Comparison of ENCODE assay signal across 9 cellular contexts in the genomic region with DNA sequence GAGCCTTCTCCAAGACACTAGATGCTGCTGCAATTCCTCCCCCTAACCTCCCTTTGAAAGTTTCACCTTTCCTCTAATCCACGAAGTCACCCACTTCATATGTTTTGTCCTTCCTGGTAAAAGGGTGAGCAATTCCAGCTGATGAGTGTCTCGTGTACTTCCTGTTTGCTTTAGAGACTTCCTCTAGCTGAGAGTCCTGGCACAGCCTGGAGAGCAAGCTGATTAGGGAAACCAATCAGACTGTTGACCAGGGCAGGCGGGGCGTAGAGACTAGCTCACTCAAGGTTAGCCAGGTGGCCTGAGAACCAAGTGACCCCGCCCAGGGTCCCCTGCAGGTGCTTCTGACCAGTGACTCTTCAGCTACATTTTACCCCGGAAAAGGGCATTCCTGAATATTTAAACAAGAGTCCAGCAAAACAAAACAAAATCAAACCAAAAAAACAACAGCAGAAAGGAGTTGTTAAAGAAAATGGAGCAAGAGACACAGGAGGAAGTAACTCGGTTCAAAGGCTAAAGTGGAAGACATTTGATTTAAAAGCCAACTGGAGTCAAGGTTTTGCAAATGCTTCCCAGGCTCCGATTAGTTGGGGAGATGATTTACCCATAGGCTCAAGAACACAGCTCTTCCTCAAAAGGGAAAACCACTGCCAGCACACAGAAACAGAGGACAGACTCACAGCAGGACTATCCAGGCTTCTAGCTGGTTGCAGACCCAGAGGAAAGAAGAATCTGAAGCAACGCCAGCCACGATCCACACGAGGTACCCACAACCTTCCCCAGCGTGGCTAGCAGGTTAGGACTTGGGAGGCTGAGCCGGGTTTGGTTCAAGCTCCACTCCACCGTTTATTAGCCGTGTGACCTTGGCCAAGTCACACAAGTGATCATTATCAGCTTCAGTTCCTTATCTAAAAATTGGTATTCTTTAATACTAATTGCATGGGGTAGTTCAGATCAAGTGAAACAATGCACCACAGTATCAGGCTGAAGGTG. TPM values are rescaled to one million over a fixed set of nuclear protein-coding genes. Genes with fewer than 3 reads are reported as not detected.
DNase-seq lines count a peak whose midpoint lies in the region; ATAC-seq and TF ChIP-seq lines count a peak whose summit lies in the region.
"Had no signal": no experiment of that assay in that cellular context is flagged by ENCODE, and none has a peak within 500 bp of the region (broad histone marks: within the 10 kb centered on the region; RNA-seq: fewer than 3 reads in every experiment).

No MANE protein-coding gene starts in this region.

- H3K4me3 ChIP-seq in brain microvascular endothelial cell (ENCODE audit: low read depth, low read length) (no peak overlapping the region), upper lobe of right lung (peak overlapping the region; percentile 34)

- no peak for TF ChIP-seq CTCF in brain microvascular endothelial cell (IDR thresholded peaks at IDR 0.05; ENCODE audit: low read depth, low read length, missing control alignments)
- no peak for TF ChIP-seq CTCF in upper lobe of right lung (IDR thresholded peaks at IDR 0.05)

- intact Hi-C loops in upper lobe of right lung (cut with DNase I), result no loop called here

- H3K27ac ChIP-seq in brain microvascular endothelial cell, result peak overlapping the region; percentile 47
- H3K27ac ChIP-seq in upper lobe of right lung, result peak overlapping the region; percentile 80

- DNase-seq in Daoy (ENCODE audit: low read depth) (peak; percentile 77), NCI-H2196 treated with DMSO at 0.1 percent for 48 hours (lab: John Stamatoyannopoulos, UW; ENCODE audit: unreplicated experiment) (peak; percentile 39), brain microvascular endothelial cell (peak; percentile 64), left kidney (ENCODE audit: low read depth, low spot score) (peak; percentile 61), upper lobe of right lung (peak; percentile 90), HUDEP-2 (lab: John Stamatoyannopoulos, UW; ENCODE audit: unreplicated experiment in 76 of 76) (no peak), Ammon's horn (ENCODE audit: low spot score) (no peak)

- H3K4me1 ChIP-seq in upper lobe of right lung, result peaks cover 78% of the 10 kb centered on the region

- no peaks in the 10 kb centered on the region for H3K27me3 ChIP-seq in brain microvascular endothelial cell (replicated peaks)
- H3K27me3 ChIP-seq in upper lobe of right lung, result no peaks in the 10 kb centered on the region

- in situ Hi-C loops in brain microvascular endothelial cell (cut with HindIII; ENCODE audit: low pct_ligation_motif_present, low sequenced_read_pairs), result no loop called here

- ATAC-seq in upper lobe of right lung (peak; percentile 92), HG02938 (IDR thresholded peaks at IDR 0.05; ENCODE audit: unreplicated experiment) (no peak)

- H3K36me3 ChIP-seq in brain microvascular endothelial cell (replicated peaks), result no peaks in the 10 kb centered on the region
- H3K36me3 ChIP-seq in upper lobe of right lung, result peaks cover 13% of the 10 kb centered on the region

- no peaks in the 10 kb centered on the region for H3K9me3 ChIP-seq in upper lobe of right lung

RNA-seq across cellular contexts. Expression of a gene that starts 13.4 kb away (rescaled TPM):
- total RNA-seq in Daoy (2014; rRNA removed; shearing (Covaris generic)), result 0.06 TPM in 1 of 2 replicates, not detected in the other
- total RNA-seq in upper lobe of right lung, result not detected
- total RNA-seq: kidney epithelial cell had no signal

RNA-seq across cellular contexts. Expression of a gene that starts 14.8 kb away (rescaled TPM):
- 2.9 and 4.9 TPM in 2 replicates for total RNA-seq in Daoy (2014; rRNA removed; shearing (Covaris generic))
- total RNA-seq in upper lobe of right lung, result 45.3 TPM

RNA-seq across cellular contexts. Expression of a gene that starts 18.8 kb away (rescaled TPM):
- total RNA-seq in Daoy (2014; rRNA removed; shearing (Covaris generic)), result 62.4 and 66.9 TPM in 2 replicates
- 154 TPM for total RNA-seq in upper lobe of right lung

RNA-seq across cellular contexts. Expression of a gene that starts 23.4 kb away (rescaled TPM):
- total RNA-seq in Daoy (2014; rRNA removed; shearing (Covaris generic)), result 1.3 and 3.1 TPM in 2 replicates
- total RNA-seq in upper lobe of right lung, result 27.5 TPM

RNA-seq across cellular contexts. Expression of a gene that starts 37.7 kb away (rescaled TPM):
- total RNA-seq in Daoy (2014; rRNA removed; shearing (Covaris generic)), result 0.34 and 0.63 TPM in 2 replicates
- 0.78 TPM for total RNA-seq in upper lobe of right lung

Comparison
In these comparisons a context has a peak if more than half of its experiments do, and no peak if none do; other contexts are left out.
1. DNase-seq: peak in Daoy (single experiment), NCI-H2196 treated with DMSO at 0.1 percent for 48 hours (single experiment), brain microvascular endothelial cell (single experiment), left kidney (single experiment) and upper lobe of right lung (single experiment); none in HUDEP-2 (0 of 76) and Ammon's horn (single experiment).